ENCODE assay signal across 8 cellular contexts in genomic region chrX:11770320-11770719, GRCh38. TPM values are rescaled to one million over a fixed set of nuclear protein-coding genes. Genes with fewer than 3 reads are reported as not detected.
A peak's percentile ranks its signal among the peaks of the same experiment; 100 is the strongest.
DNase-seq lines count a peak whose midpoint lies in the region; ATAC-seq and TF ChIP-seq lines count a peak whose summit lies in the region.

No MANE protein-coding gene starts in this region.

- H3K4me3 ChIP-seq in AG10803 (ENCODE audit: low read length): no peak overlapping the region

- H3K27me3 Mint-ChIP-seq in activated CD4-positive, alpha-beta T cell treated with anti-CD3 and anti-CD28 coated beads, Interleukin-2, amount 10 ng/mL, durations not matched to agents 24 days and 14 days: no peaks in the 10 kb centered on the region
- no peaks in the 10 kb centered on the region for H3K27me3 Mint-ChIP-seq in natural killer cell (ENCODE audit: low read depth in 2 of 2)

- H3K4me1 Mint-ChIP-seq in activated CD4-positive, alpha-beta T cell treated with anti-CD3 and anti-CD28 coated beads, Interleukin-2, amount 10 ng/mL, durations not matched to agents 24 days and 14 days: peaks cover 23% of the 10 kb centered on the region
- H3K4me1 Mint-ChIP-seq in natural killer cell: peaks cover 6 to 14% of the 10 kb centered on the region in 2 donors

- TF ChIP-seq POLR2A in GM18505 (IDR thresholded peaks at IDR 0.05; ENCODE audit: borderline replicate concordance, extremely low read depth, insufficient read depth, insufficient read length): no peak

- DNase-seq in AG10803 (ENCODE audit: low read depth) (peak; percentile 55), NCI-H345 treated with DMSO at 0.1 percent for 48 hours (lab: John Stamatoyannopoulos, UW; ENCODE audit: unreplicated experiment) (peak; percentile 37), epidermal melanocyte (ENCODE audit: insufficient read length, low spot score) (peak; percentile 44), natural killer cell (no peak), SHP77 (lab: John Stamatoyannopoulos, UW) (no peak)
- peak; percentile 82 for DNase-seq in activated CD4-positive, alpha-beta T cell treated with anti-CD3 and anti-CD28 coated beads, Interleukin-2, amount 10 ng/mL, durations not matched to agents 24 days and 14 days

- H3K36me3 Mint-ChIP-seq in activated CD4-positive, alpha-beta T cell treated with anti-CD3 and anti-CD28 coated beads, Interleukin-2, amount 10 ng/mL, durations not matched to agents 24 days and 14 days (ENCODE audit: low read depth): peaks cover 43% of the 10 kb centered on the region
- no peaks in the 10 kb centered on the region for H3K36me3 Mint-ChIP-seq in natural killer cell

- TF ChIP-seq CTCF in AG10803 (conservative IDR thresholded peaks at IDR 0.05; ENCODE audit: low read length): peak; percentile 78
- TF ChIP-seq CTCF in natural killer cell (IDR thresholded peaks at IDR 0.05): peak; percentile 70

- ATAC-seq in GM18505 (IDR thresholded peaks at IDR 0.05; ENCODE audit: unreplicated experiment) (peak; percentile 68), HG03045 (IDR thresholded peaks at IDR 0.05; ENCODE audit: unreplicated experiment) (peak; percentile 61), natural killer cell (peak; percentile 79 to 94 (median 85))

- H3K9me3 Mint-ChIP-seq in activated CD4-positive, alpha-beta T cell treated with anti-CD3 and anti-CD28 coated beads, Interleukin-2, amount 10 ng/mL, durations not matched to agents 24 days and 14 days: no peaks in the 10 kb centered on the region
- H3K9me3 Mint-ChIP-seq in natural killer cell: no peaks in the 10 kb centered on the region

- intact Hi-C loops in activated CD4-positive, alpha-beta T cell treated with anti-CD3 and anti-CD28 coated beads, Interleukin-2, amount 10 ng/mL, durations not matched to agents 24 days and 14 days (cut with micrococcal nuclease): loop anchor here (1.0 to 5.0 kb wide), 4 partner anchors 11 to 237 kb away; no protein-coding TSS in a partner anchor
- intact Hi-C loops in natural killer cell (cut with micrococcal nuclease): loop anchor here (1.0 to 5.0 kb wide), 4 partner anchors 12 to 626 kb away; partner anchors contain the start of gene MSL3

- H3K4me3 Mint-ChIP-seq in activated CD4-positive, alpha-beta T cell treated with anti-CD3 and anti-CD28 coated beads, Interleukin-2, amount 10 ng/mL, durations not matched to agents 24 days and 14 days: peak overlapping the region; percentile 52
- H3K4me3 Mint-ChIP-seq in natural killer cell: no peak overlapping the region

- peak overlapping the region; percentile 84 for H3K27ac Mint-ChIP-seq in activated CD4-positive, alpha-beta T cell treated with anti-CD3 and anti-CD28 coated beads, Interleukin-2, amount 10 ng/mL, durations not matched to agents 24 days and 14 days
- H3K27ac Mint-ChIP-seq in natural killer cell: peak overlapping the region in 1 of 2 donors; percentile 21

RNA-seq across cellular contexts. Expression of gene MSL3, which starts 12.3 kb away (rescaled TPM):
- total RNA-seq in activated CD4-positive, alpha-beta T cell treated with anti-CD3 and anti-CD28 coated beads, Interleukin-2, amount 10 ng/mL, durations not matched to agents 24 days and 14 days: 39.1 and 44.6 TPM in 2 replicates
- 10 to 100 TPM; 63.0 to 64.9 (median 63.3) TPM for total RNA-seq in natural killer cell

Comparison
In these comparisons a context has a peak if more than half of its experiments do, and no peak if none do; other contexts are left out.
1. DNase-seq: peak in AG10803 (single experiment), NCI-H345 treated with DMSO at 0.1 percent for 48 hours (single experiment), activated CD4-positive, alpha-beta T cell treated with anti-CD3 and anti-CD28 coated beads, Interleukin-2, amount 10 ng/mL, durations not matched to agents 24 days and 14 days (single experiment) and epidermal melanocyte (single experiment); none in natural killer cell (single experiment) and SHP77 (0 of 2).
2. Peak in every context shown above with its lines, with median percentiles within 50 percentile points of each other: ATAC-seq.